ENCODE assay signal across 1 cellular context in genomic region chr19:35427187-35427586, GRCh38.
A peak's percentile ranks its signal among the peaks of the same experiment; 100 is the strongest.
TF ChIP-seq lines count a peak whose summit lies in the region.

No MANE protein-coding gene starts in this region.

TF ChIP-seq in HepG2, 621 proteins besides CTCF, POLR2A, EP300 and RAD21:
- TF ChIP-seq PAXIP1 (CRISPR knock-in tag; conservative IDR thresholded peaks at IDR 0.05) = peak; percentile 48
- TF ChIP-seq ZNF672 (CRISPR knock-in tag; IDR thresholded peaks at IDR 0.05) = no peak
- no peak for TF ChIP-seq ZNF446 (CRISPR knock-in tag; IDR thresholded peaks at IDR 0.05)
- no peak for TF ChIP-seq PAF1 (CRISPR knock-in tag; IDR thresholded peaks at IDR 0.05)
- no peak for TF ChIP-seq TOPORS (CRISPR knock-in tag; IDR thresholded peaks at IDR 0.05)
- no peak for TF ChIP-seq LCORL (IDR thresholded peaks at IDR 0.05)
- TF ChIP-seq LCORL (CRISPR knock-in tag; IDR thresholded peaks at IDR 0.05) = peak; percentile 30; the same call in 1 of the 2 replicates
- no peak for TF ChIP-seq ZNF326 (CRISPR knock-in tag; IDR thresholded peaks at IDR 0.05; ENCODE audit: borderline replicate concordance)
- peak; percentile 62; the same call in 1 of the 2 replicates for TF ChIP-seq ZNF362 (CRISPR knock-in tag; IDR thresholded peaks at IDR 0.05; ENCODE audit: borderline replicate concordance)
- TF ChIP-seq ZNF550 (CRISPR knock-in tag; IDR thresholded peaks at IDR 0.05; ENCODE audit: borderline replicate concordance) = no peak
- TF ChIP-seq GABPB1 (CRISPR knock-in tag; IDR thresholded peaks at IDR 0.05) = no peak
- no peak for TF ChIP-seq SMC3 (IDR thresholded peaks at IDR 0.05; ENCODE audit: low read length)
- no peak for TF ChIP-seq CEBPZ (IDR thresholded peaks at IDR 0.05; ENCODE audit: low read length)
- TF ChIP-seq RCOR2 (CRISPR knock-in tag; IDR thresholded peaks at IDR 0.05) = no peak
- TF ChIP-seq ZKSCAN5 (CRISPR knock-in tag; IDR thresholded peaks at IDR 0.05) = no peak
- TF ChIP-seq ZNF878 (CRISPR knock-in tag; IDR thresholded peaks at IDR 0.05) = no peak
- no peak for TF ChIP-seq ZNF780A (CRISPR knock-in tag; IDR thresholded peaks at IDR 0.05)
- 0 out of 2 replicates have a peak, but pooled peaks have one; percentile 75 for TF ChIP-seq FOXO4 (CRISPR knock-in tag; conservative IDR thresholded peaks at IDR 0.05)
- peak; percentile 44 for TF ChIP-seq ZNF143 (CRISPR knock-in tag; IDR thresholded peaks at IDR 0.05)
